Comparison of ENCODE assay signal across 1 cellular context in the genomic region with DNA sequence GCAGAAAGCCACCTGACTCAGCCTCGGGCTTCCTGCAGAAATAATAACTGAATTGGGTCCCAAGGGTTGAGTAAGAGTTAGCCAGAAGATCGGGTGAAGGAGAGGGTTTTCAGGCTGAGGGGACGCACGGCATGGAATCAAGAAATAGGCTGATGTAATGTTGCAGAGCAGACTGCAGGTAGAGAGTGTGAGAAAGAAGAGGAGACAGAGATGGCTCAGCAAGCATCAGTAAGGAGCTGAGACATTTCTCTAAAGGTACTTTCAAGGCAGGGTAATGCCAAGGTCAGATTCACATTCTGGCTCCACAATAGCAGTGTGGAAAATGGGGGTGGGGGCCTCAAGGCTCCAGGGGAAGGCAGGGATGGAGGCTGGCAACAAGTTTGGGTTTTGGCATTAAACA.
TF ChIP-seq lines count a peak whose summit lies in the region.

No MANE protein-coding gene starts in this region.

TF ChIP-seq in K562, 482 proteins besides CTCF, POLR2A, EP300 and RAD21 (continues in another document):
- TF ChIP-seq ZNF165 (CRISPR knock-in tag; IDR thresholded peaks at IDR 0.05; ENCODE audit: borderline replicate concordance) (no peak), PRMT5 (CRISPR knock-in tag; IDR thresholded peaks at IDR 0.05) (no peak), SPI1 (IDR thresholded peaks at IDR 0.05; ENCODE audit: borderline replicate concordance, low read depth, low read length) (no peak), TFAM (CRISPR knock-in tag; conservative IDR thresholded peaks at IDR 0.05) (no peak), ZC3H8 (IDR thresholded peaks at IDR 0.05) (no peak), RCOR1 (IDR thresholded peaks at IDR 0.05; ENCODE audit: borderline replicate concordance in 1 of 2, low read depth in 2 of 2, low read length in 2 of 2) (no peak), KAT2B (IDR thresholded peaks at IDR 0.05; ENCODE audit: low read depth, low read length) (no peak), IFI16 (CRISPR knock-in tag; IDR thresholded peaks at IDR 0.05) (0 out of 2 replicates have a peak, but pooled peaks have one; percentile 7), CXXC5 (CRISPR knock-in tag; IDR thresholded peaks at IDR 0.05) (no peak), ETV1 (tag; conservative IDR thresholded peaks at IDR 0.05; ENCODE audit: low read depth) (0 out of 2 replicates have a peak, but pooled peaks have one; percentile 11), ZNF79 (CRISPR knock-in tag; IDR thresholded peaks at IDR 0.05; ENCODE audit: low read depth) (no peak), SMARCC2 (IDR thresholded peaks at IDR 0.05; ENCODE audit: low read depth) (no peak), ZKSCAN8 (CRISPR knock-in tag; IDR thresholded peaks at IDR 0.05) (no peak), PTBP1 (IDR thresholded peaks at IDR 0.05; ENCODE audit: low read depth, low read length) (no peak), MBD2 (IDR thresholded peaks at IDR 0.05; ENCODE audit: borderline replicate concordance, low read depth) (no peak), RBM14 (IDR thresholded peaks at IDR 0.05; ENCODE audit: borderline replicate concordance, insufficient read depth, low read depth, low read length) (no peak), PCBP2 (IDR thresholded peaks at IDR 0.05; ENCODE audit: low read depth, low read length, poor library complexity, severe bottlenecking) (no peak), PHB (CRISPR knock-in tag; IDR thresholded peaks at IDR 0.05) (0 out of 2 replicates have a peak, but pooled peaks have one; percentile 25), JUNB (CRISPR knock-in tag; conservative IDR thresholded peaks at IDR 0.05) (no peak)
- TF ChIP-seq, protein P1, sequence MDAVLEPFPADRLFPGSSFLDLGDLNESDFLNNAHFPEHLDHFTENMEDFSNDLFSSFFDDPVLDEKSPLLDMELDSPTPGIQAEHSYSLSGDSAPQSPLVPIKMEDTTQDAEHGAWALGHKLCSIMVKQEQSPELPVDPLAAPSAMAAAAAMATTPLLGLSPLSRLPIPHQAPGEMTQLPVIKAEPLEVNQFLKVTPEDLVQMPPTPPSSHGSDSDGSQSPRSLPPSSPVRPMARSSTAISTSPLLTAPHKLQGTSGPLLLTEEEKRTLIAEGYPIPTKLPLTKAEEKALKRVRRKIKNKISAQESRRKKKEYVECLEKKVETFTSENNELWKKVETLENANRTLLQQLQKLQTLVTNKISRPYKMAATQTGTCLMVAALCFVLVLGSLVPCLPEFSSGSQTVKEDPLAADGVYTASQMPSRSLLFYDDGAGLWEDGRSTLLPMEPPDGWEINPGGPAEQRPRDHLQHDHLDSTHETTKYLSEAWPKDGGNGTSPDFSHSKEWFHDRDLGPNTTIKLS (IDR thresholded peaks at IDR 0.05; ENCODE audit: borderline replicate concordance, low read depth) = no peak
- TF ChIP-seq, protein P2, sequence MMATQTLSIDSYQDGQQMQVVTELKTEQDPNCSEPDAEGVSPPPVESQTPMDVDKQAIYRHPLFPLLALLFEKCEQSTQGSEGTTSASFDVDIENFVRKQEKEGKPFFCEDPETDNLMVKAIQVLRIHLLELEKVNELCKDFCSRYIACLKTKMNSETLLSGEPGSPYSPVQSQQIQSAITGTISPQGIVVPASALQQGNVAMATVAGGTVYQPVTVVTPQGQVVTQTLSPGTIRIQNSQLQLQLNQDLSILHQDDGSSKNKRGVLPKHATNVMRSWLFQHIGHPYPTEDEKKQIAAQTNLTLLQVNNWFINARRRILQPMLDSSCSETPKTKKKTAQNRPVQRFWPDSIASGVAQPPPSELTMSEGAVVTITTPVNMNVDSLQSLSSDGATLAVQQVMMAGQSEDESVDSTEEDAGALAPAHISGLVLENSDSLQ (IDR thresholded peaks at IDR 0.05) = no peak
- TF ChIP-seq, protein P3, sequence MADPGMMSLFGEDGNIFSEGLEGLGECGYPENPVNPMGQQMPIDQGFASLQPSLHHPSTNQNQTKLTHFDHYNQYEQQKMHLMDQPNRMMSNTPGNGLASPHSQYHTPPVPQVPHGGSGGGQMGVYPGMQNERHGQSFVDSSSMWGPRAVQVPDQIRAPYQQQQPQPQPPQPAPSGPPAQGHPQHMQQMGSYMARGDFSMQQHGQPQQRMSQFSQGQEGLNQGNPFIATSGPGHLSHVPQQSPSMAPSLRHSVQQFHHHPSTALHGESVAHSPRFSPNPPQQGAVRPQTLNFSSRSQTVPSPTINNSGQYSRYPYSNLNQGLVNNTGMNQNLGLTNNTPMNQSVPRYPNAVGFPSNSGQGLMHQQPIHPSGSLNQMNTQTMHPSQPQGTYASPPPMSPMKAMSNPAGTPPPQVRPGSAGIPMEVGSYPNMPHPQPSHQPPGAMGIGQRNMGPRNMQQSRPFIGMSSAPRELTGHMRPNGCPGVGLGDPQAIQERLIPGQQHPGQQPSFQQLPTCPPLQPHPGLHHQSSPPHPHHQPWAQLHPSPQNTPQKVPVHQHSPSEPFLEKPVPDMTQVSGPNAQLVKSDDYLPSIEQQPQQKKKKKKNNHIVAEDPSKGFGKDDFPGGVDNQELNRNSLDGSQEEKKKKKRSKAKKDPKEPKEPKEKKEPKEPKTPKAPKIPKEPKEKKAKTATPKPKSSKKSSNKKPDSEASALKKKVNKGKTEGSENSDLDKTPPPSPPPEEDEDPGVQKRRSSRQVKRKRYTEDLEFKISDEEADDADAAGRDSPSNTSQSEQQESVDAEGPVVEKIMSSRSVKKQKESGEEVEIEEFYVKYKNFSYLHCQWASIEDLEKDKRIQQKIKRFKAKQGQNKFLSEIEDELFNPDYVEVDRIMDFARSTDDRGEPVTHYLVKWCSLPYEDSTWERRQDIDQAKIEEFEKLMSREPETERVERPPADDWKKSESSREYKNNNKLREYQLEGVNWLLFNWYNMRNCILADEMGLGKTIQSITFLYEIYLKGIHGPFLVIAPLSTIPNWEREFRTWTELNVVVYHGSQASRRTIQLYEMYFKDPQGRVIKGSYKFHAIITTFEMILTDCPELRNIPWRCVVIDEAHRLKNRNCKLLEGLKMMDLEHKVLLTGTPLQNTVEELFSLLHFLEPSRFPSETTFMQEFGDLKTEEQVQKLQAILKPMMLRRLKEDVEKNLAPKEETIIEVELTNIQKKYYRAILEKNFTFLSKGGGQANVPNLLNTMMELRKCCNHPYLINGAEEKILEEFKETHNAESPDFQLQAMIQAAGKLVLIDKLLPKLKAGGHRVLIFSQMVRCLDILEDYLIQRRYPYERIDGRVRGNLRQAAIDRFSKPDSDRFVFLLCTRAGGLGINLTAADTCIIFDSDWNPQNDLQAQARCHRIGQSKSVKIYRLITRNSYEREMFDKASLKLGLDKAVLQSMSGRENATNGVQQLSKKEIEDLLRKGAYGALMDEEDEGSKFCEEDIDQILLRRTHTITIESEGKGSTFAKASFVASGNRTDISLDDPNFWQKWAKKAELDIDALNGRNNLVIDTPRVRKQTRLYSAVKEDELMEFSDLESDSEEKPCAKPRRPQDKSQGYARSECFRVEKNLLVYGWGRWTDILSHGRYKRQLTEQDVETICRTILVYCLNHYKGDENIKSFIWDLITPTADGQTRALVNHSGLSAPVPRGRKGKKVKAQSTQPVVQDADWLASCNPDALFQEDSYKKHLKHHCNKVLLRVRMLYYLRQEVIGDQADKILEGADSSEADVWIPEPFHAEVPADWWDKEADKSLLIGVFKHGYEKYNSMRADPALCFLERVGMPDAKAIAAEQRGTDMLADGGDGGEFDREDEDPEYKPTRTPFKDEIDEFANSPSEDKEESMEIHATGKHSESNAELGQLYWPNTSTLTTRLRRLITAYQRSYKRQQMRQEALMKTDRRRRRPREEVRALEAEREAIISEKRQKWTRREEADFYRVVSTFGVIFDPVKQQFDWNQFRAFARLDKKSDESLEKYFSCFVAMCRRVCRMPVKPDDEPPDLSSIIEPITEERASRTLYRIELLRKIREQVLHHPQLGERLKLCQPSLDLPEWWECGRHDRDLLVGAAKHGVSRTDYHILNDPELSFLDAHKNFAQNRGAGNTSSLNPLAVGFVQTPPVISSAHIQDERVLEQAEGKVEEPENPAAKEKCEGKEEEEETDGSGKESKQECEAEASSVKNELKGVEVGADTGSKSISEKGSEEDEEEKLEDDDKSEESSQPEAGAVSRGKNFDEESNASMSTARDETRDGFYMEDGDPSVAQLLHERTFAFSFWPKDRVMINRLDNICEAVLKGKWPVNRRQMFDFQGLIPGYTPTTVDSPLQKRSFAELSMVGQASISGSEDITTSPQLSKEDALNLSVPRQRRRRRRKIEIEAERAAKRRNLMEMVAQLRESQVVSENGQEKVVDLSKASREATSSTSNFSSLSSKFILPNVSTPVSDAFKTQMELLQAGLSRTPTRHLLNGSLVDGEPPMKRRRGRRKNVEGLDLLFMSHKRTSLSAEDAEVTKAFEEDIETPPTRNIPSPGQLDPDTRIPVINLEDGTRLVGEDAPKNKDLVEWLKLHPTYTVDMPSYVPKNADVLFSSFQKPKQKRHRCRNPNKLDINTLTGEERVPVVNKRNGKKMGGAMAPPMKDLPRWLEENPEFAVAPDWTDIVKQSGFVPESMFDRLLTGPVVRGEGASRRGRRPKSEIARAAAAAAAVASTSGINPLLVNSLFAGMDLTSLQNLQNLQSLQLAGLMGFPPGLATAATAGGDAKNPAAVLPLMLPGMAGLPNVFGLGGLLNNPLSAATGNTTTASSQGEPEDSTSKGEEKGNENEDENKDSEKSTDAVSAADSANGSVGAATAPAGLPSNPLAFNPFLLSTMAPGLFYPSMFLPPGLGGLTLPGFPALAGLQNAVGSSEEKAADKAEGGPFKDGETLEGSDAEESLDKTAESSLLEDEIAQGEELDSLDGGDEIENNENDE (IDR thresholded peaks at IDR 0.05; ENCODE audit: low read depth, low read length) = peak; percentile 56
- TF ChIP-seq, protein P4, sequence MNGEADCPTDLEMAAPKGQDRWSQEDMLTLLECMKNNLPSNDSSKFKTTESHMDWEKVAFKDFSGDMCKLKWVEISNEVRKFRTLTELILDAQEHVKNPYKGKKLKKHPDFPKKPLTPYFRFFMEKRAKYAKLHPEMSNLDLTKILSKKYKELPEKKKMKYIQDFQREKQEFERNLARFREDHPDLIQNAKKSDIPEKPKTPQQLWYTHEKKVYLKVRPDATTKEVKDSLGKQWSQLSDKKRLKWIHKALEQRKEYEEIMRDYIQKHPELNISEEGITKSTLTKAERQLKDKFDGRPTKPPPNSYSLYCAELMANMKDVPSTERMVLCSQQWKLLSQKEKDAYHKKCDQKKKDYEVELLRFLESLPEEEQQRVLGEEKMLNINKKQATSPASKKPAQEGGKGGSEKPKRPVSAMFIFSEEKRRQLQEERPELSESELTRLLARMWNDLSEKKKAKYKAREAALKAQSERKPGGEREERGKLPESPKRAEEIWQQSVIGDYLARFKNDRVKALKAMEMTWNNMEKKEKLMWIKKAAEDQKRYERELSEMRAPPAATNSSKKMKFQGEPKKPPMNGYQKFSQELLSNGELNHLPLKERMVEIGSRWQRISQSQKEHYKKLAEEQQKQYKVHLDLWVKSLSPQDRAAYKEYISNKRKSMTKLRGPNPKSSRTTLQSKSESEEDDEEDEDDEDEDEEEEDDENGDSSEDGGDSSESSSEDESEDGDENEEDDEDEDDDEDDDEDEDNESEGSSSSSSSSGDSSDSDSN (IDR thresholded peaks at IDR 0.05; ENCODE audit: borderline replicate concordance in 1 of 2, low read depth in 2 of 2, low read length in 2 of 2) = no peak
- TF ChIP-seq, protein P5, sequence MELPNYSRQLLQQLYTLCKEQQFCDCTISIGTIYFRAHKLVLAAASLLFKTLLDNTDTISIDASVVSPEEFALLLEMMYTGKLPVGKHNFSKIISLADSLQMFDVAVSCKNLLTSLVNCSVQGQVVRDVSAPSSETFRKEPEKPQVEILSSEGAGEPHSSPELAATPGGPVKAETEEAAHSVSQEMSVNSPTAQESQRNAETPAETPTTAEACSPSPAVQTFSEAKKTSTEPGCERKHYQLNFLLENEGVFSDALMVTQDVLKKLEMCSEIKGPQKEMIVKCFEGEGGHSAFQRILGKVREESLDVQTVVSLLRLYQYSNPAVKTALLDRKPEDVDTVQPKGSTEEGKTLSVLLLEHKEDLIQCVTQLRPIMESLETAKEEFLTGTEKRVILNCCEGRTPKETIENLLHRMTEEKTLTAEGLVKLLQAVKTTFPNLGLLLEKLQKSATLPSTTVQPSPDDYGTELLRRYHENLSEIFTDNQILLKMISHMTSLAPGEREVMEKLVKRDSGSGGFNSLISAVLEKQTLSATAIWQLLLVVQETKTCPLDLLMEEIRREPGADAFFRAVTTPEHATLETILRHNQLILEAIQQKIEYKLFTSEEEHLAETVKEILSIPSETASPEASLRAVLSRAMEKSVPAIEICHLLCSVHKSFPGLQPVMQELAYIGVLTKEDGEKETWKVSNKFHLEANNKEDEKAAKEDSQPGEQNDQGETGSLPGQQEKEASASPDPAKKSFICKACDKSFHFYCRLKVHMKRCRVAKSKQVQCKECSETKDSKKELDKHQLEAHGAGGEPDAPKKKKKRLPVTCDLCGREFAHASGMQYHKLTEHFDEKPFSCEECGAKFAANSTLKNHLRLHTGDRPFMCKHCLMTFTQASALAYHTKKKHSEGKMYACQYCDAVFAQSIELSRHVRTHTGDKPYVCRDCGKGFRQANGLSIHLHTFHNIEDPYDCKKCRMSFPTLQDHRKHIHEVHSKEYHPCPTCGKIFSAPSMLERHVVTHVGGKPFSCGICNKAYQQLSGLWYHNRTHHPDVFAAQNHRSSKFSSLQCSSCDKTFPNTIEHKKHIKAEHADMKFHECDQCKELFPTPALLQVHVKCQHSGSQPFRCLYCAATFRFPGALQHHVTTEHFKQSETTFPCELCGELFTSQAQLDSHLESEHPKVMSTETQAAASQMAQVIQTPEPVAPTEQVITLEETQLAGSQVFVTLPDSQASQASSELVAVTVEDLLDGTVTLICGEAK (IDR thresholded peaks at IDR 0.05) = no peak
- TF ChIP-seq, protein P5 (CRISPR knock-in tag; IDR thresholded peaks at IDR 0.05) = 0 out of 2 replicates have a peak, but pooled peaks have one; percentile 29
- TF ChIP-seq, protein P6, sequence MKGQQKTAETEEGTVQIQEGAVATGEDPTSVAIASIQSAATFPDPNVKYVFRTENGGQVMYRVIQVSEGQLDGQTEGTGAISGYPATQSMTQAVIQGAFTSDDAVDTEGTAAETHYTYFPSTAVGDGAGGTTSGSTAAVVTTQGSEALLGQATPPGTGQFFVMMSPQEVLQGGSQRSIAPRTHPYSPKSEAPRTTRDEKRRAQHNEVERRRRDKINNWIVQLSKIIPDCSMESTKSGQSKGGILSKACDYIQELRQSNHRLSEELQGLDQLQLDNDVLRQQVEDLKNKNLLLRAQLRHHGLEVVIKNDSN (CRISPR knock-in tag; IDR thresholded peaks at IDR 0.05) = no peak
